In the genomic region with DNA sequence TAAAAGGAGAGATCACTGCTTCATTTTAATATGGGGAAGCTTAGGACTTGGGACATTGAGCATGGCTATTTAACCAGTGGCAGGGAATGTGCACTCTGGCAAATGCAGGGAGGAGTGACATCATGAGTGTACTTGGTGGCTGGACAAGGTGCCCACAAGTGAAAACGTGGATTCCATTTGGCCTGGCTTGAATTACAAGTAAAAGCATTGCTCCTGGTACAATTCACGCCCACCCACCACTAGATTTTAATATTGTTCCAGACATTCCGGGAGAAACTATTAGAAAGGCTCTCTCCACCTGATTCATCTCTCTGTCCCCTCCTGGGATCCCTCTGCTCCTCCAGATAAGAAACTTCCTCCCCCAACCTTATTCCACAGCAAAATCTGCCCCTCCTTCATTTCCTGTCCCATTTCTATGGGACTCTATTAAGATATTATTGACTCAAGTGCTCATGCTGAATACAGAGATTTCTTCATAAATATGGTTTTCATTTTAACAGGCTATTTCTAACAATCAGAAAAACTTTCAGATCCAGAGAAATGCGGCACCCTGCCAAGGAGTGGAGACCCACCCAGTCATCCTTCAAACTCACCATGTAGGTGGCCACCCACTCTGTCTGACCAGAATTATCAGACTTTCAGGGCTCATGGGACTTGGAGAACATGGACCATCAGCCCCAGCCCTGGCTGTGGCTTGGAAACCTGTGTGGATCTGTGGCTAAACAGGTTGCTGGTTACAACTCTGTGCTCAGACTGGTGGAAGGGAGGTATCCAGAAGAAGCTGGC, we compare ENCODE assay signal across 16 cellular contexts. TPM values are rescaled to one million over a fixed set of nuclear protein-coding genes. Genes with fewer than 3 reads are reported as not detected.
DNase-seq lines count a peak whose midpoint lies in the region; ATAC-seq, FAIRE-seq and TF ChIP-seq lines count a peak whose summit lies in the region.
"Had no signal": no experiment of that assay in that cellular context is flagged by ENCODE, and none has a peak within 500 bp of the region (broad histone marks: within the 10 kb centered on the region; RNA-seq: fewer than 3 reads in every experiment).

No MANE protein-coding gene starts in this region.

- 28 to 50% methylated on average over 4 of the region's 4 CpGs for WGBS in thyroid gland, 2 donors

- H3K4me1 ChIP-seq in thyroid gland = peaks cover 23 to 35% of the 10 kb centered on the region in 2 donors
- H3K4me1 ChIP-seq: prostate gland had no signal

- no peak for ATAC-seq in HG02840 (IDR thresholded peaks at IDR 0.05; ENCODE audit: low FRiP score, unreplicated experiment)
- ATAC-seq: GM12878 had no signal

- peaks cover 0 to 3% (median 0%) of the 10 kb centered on the region in 45 donors for H3K27me3 ChIP-seq in dorsolateral prefrontal cortex
- H3K27me3 ChIP-seq in layer of hippocampus (ENCODE audit: control insufficient read depth, insufficient read depth, low read length) = no peaks in the 10 kb centered on the region
- H3K27me3 ChIP-seq in thyroid gland = no peaks in the 10 kb centered on the region

- peak; percentile 47 for DNase-seq in RCC 7860 (ENCODE audit: low spot score)
- no peak for DNase-seq in dorsolateral prefrontal cortex
- peak; percentile 47 to 52 for DNase-seq in thyroid gland
- DNase-seq in D341Med (ENCODE audit: low spot score) = no peak
- DNase-seq in activated naive CD4-positive, alpha-beta T cell treated with anti-CD3 and anti-CD28 coated beads, Interleukin-2, amount 50 U/mL, for 16 hours = no peak
- DNase-seq in activated T-cell treated with anti-CD3 and anti-CD28 coated beads, Interleukin-2, amount 50 U/mL, for 48 hours = no peak
- DNase-seq: activated T-cell treated with anti-CD3 and anti-CD28 coated beads, Interleukin-2, amount 50 U/mL, for 1 hour; NCI-H1105 treated with DMSO at 0.1 percent for 48 hours; stimulated activated CD4-positive, alpha-beta T cell treated with anti-CD3 and anti-CD28 coated beads, Interleukin-4, amount 100 ng/mL, for 1 hour; T-helper 2 cell had no signal

- no peak for TF ChIP-seq CTCF in dorsolateral prefrontal cortex (IDR thresholded peaks at IDR 0.05 in 54 of 56, conservative IDR thresholded peaks at IDR 0.05 in 2 of 56; ENCODE audit: low read depth in 1 of 56, partially characterized antibody in 56 of 56)
- TF ChIP-seq CTCF in thyroid gland (IDR thresholded peaks at IDR 0.05) = no peak

- no peaks in the 10 kb centered on the region for H3K9me3 ChIP-seq in thyroid gland
- H3K9me3 ChIP-seq: prostate gland had no signal

- FAIRE-seq in RCC 7860 (lab: Jason Lieb, UNC) = peak; percentile 38
- FAIRE-seq: GM12878, islet of Langerhans had no signal

- no peak for TF ChIP-seq POLR2A in thyroid gland (IDR thresholded peaks at IDR 0.05)

- H3K27ac ChIP-seq in dorsolateral prefrontal cortex (peak overlapping the region in 58 of 59 donors; percentile 51 to 96 (median 85)), layer of hippocampus (ENCODE audit: low read depth, low read length) (peak overlapping the region; percentile 79), thyroid gland (peak overlapping the region; percentile 82 to 86 (median 83))

- intact Hi-C loops in dorsolateral prefrontal cortex (cut with DNase I) = loop anchor here in 1 of 2 donors (5.0 kb wide), 1 partner anchor 41 kb away; a partner anchor contains a TSS
- intact Hi-C loops in thyroid gland (cut with DNase I) = no loop called here

- H3K36me3 ChIP-seq in thyroid gland = no peaks in the 10 kb centered on the region
- H3K36me3 ChIP-seq: prostate gland had no signal

- H3K4me3 ChIP-seq in dorsolateral prefrontal cortex (peak overlapping the region in 2 of 59 donors; percentile 17 to 30), thyroid gland (replicated peaks in 1 of 3) (no peak overlapping the region)
- H3K4me3 ChIP-seq: GM12878, prostate gland had no signal

RNA-seq across cellular contexts. Expression of a gene that starts 43.2 kb away (rescaled TPM):
- total RNA-seq in dorsolateral prefrontal cortex (10 to 100 TPM in 119 of 120 experiments, 1 to 10 TPM in 1; 8.3 to 67.9 (median 30.9) TPM), thyroid gland (10 to 100 TPM; 20.1 to 25.0 (median 22.2) TPM)
- total RNA-seq: OCI-LY7 had no signal

Comparison
In these comparisons a context has a peak if more than half of its experiments do, and no peak if none do; other contexts are left out.
1. DNase-seq: peak in RCC 7860 (single experiment) and thyroid gland (2 of 2); none in dorsolateral prefrontal cortex (0 of 10), D341Med (single experiment), activated naive CD4-positive, alpha-beta T cell treated with anti-CD3 and anti-CD28 coated beads, Interleukin-2, amount 50 U/mL, for 16 hours (single experiment) and activated T-cell treated with anti-CD3 and anti-CD28 coated beads, Interleukin-2, amount 50 U/mL, for 48 hours (0 of 2).
2. Peak in every context shown above with its lines, with median percentiles within 50 percentile points of each other: H3K27ac ChIP-seq.